Comparison of ENCODE assay signal across 1 cellular context in genomic region chr2:208062113-208062512, GRCh38.
TF ChIP-seq lines count a peak whose summit lies in the region.

No MANE protein-coding gene starts in this region.

TF ChIP-seq in K562, 482 proteins besides CTCF, POLR2A, EP300 and RAD21 (continued from another document and continues in another):
- no peak for TF ChIP-seq ZBTB34 (CRISPR knock-in tag; IDR thresholded peaks at IDR 0.05)
- TF ChIP-seq ZC3H11A (IDR thresholded peaks at IDR 0.05; ENCODE audit: low read depth, low read length) = no peak
- TF ChIP-seq PRPF4 (IDR thresholded peaks at IDR 0.05; ENCODE audit: insufficient read depth, low read depth, low read length, poor library complexity, severe bottlenecking) = no peak
- TF ChIP-seq ZBTB33 (CRISPR knock-in tag; IDR thresholded peaks at IDR 0.05) = no peak
- no peak for TF ChIP-seq FUS (optimal IDR thresholded peaks at IDR 0.05; ENCODE audit: low read depth, low read length)
- TF ChIP-seq NCOA6 (IDR thresholded peaks at IDR 0.05) = no peak
- TF ChIP-seq WHSC1 (IDR thresholded peaks at IDR 0.05; ENCODE audit: low read length) = no peak
- TF ChIP-seq KLF1 (tag; IDR thresholded peaks at IDR 0.05) = no peak
- TF ChIP-seq ATF3 (IDR thresholded peaks at IDR 0.05) = peak; percentile 65; the same call in 1 of the 2 replicates
- TF ChIP-seq ATF3 (CRISPR knock-in tag; conservative IDR thresholded peaks at IDR 0.05) = no peak
- TF ChIP-seq ZNF280A (IDR thresholded peaks at IDR 0.05; ENCODE audit: low read depth, partially characterized antibody) = no peak
- TF ChIP-seq TBP (optimal IDR thresholded peaks at IDR 0.05; ENCODE audit: low read depth, low read length) = no peak
- TF ChIP-seq RNF219 (CRISPR knock-in tag; IDR thresholded peaks at IDR 0.05) = no peak
- TF ChIP-seq JUN (IDR thresholded peaks at IDR 0.05; ENCODE audit: borderline replicate concordance, low read depth, low read length) = no peak
- TF ChIP-seq JUN (CRISPR knock-in tag; IDR thresholded peaks at IDR 0.05; ENCODE audit: borderline replicate concordance) = no peak
- no peak for TF ChIP-seq ZBTB11 (CRISPR knock-in tag; IDR thresholded peaks at IDR 0.05)
- no peak for TF ChIP-seq CUX1 (CRISPR knock-in tag; IDR thresholded peaks at IDR 0.05)
- TF ChIP-seq E2F5 (CRISPR knock-in tag; IDR thresholded peaks at IDR 0.05) = no peak
- no peak; the same call in 1 of the 2 replicates for TF ChIP-seq KLF16 (IDR thresholded peaks at IDR 0.05)
- no peak for TF ChIP-seq ZNF609 (CRISPR knock-in tag; IDR thresholded peaks at IDR 0.05; ENCODE audit: borderline replicate concordance)
- no peak for TF ChIP-seq AFF4 (CRISPR knock-in tag; IDR thresholded peaks at IDR 0.05)
- TF ChIP-seq XRCC3 (IDR thresholded peaks at IDR 0.05) = no peak
- TF ChIP-seq DPF2 (IDR thresholded peaks at IDR 0.05) = peak; percentile 79
- TF ChIP-seq NBN (IDR thresholded peaks at IDR 0.05; ENCODE audit: low read depth) = no peak
